In the genomic region with DNA sequence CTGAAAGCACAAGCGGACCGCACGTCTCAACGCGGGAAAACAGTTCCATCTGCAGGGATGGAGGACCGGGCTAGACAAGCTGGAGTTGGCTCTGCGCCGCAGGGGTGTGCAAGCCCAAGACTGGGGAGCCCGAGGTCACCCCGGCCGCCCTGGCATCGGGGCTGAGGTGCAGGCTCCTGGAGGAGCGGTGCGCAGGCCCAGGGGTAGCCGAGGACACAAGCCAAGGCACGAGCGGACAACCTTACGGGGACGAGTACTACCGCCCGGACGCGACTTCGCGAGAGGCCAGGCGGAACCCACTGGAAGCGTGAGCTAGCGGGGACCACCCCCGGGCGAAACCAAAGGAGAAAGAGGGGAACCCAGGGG, we compare ENCODE assay signal across 8 cellular contexts. TPM values are rescaled to one million over a fixed set of nuclear protein-coding genes. Genes with fewer than 3 reads are reported as not detected.
A peak's percentile ranks its signal among the peaks of the same experiment; 100 is the strongest.
DNase-seq lines count a peak whose midpoint lies in the region; ATAC-seq lines count a peak whose summit lies in the region.
"Not testable (repeated sequence)": the region's sequence is repeated elsewhere in the genome, so short reads cannot be mapped to it uniquely, and the experiment has no call there.

No MANE protein-coding gene starts in this region.

- not testable (repeated sequence) for H3K4me1 ChIP-seq in ACC112 (ENCODE audit: control insufficient read depth, insufficient read depth, low read length, unreplicated experiment); effector memory CD4-positive, alpha-beta T cell (ENCODE audit: control insufficient read depth, insufficient read depth, low read length, poor library complexity, severe bottlenecking)

- peak; percentile 38 for ATAC-seq in GM18867 (IDR thresholded peaks at IDR 0.05; ENCODE audit: unreplicated experiment)
- ATAC-seq in HG02852 (IDR thresholded peaks at IDR 0.05; ENCODE audit: unreplicated experiment): peak; percentile 52
- not testable (repeated sequence) for ATAC-seq in sciatic nerve

- not testable (repeated sequence) for H3K36me3 ChIP-seq in ACC112 (ENCODE audit: insufficient read depth, low read length); effector memory CD4-positive, alpha-beta T cell (ENCODE audit: control insufficient read depth, insufficient read depth, low read length)

- H3K4me3 ChIP-seq in ACC112 (ENCODE audit: low read depth, low read length): peak overlapping the region; percentile 100
- H3K4me3 ChIP-seq in effector memory CD4-positive, alpha-beta T cell (ENCODE audit: insufficient read depth, low read depth, low read length, poor library complexity, severe bottlenecking): peak overlapping the region; percentile 70

- H3K79me2 ChIP-seq in ACC112 (ENCODE audit: control insufficient read depth, insufficient read depth, low read length, unreplicated experiment): peaks cover 32% of the 10 kb centered on the region

- DNase-seq in NCI-H1436 (lab: John Stamatoyannopoulos, UW): peak; percentile 15
- DNase-seq in activated CD8-positive, alpha-beta memory T cell treated with anti-CD3 and anti-CD28 coated beads, Interleukin-2, amount 50 U/mL, for 1 hour (ENCODE audit: extremely low read depth): peak; percentile 11
- DNase-seq in effector memory CD4-positive, alpha-beta T cell: peak in 2 of 3 donors; percentile 14 to 38
- peak; percentile 32 for DNase-seq in kidney tubule cell (ENCODE audit: low spot score)
- DNase-seq in sciatic nerve (ENCODE audit: low spot score): peak; percentile 75

- intact Hi-C loops in sciatic nerve (cut with DNase I): not testable (repeated sequence)

- not testable (repeated sequence) for H3K9me3 ChIP-seq in effector memory CD4-positive, alpha-beta T cell (ENCODE audit: control insufficient read depth, low read length)

- peak overlapping the region; percentile 39 for H2AFZ ChIP-seq in ACC112 (ENCODE audit: low read length, unreplicated experiment)

- H3K27ac ChIP-seq in ACC112 (ENCODE audit: low read depth, low read length): peak overlapping the region; percentile 64; the same call in 1 of the 2 replicates
- peak overlapping the region; percentile 75 for H3K27ac ChIP-seq in effector memory CD4-positive, alpha-beta T cell (ENCODE audit: insufficient read depth, low read length, poor library complexity, severe bottlenecking)

- H3K27me3 ChIP-seq in ACC112 (ENCODE audit: insufficient read depth, low read length); effector memory CD4-positive, alpha-beta T cell (replicated peaks; ENCODE audit: control insufficient read depth, insufficient read depth, low read length, poor library complexity, severe bottlenecking): not testable (repeated sequence)

RNA-seq across cellular contexts. Expression of gene NPIPB15, which starts 8.5 kb away (rescaled TPM):
- total RNA-seq in sciatic nerve: 0.98 TPM

RNA-seq across cellular contexts. Expression of gene CLEC18B, which starts 53.7 kb away (rescaled TPM):
- total RNA-seq in sciatic nerve: 5.8 TPM

Comparison
In these comparisons a context has a peak if more than half of its experiments do, and no peak if none do; other contexts are left out.
1. DNase-seq: peak in every context shown above with its lines; median percentile 75 in sciatic nerve; 32 in kidney tubule cell; 26 in effector memory CD4-positive, alpha-beta T cell; 15 in NCI-H1436; 11 in activated CD8-positive, alpha-beta memory T cell treated with anti-CD3 and anti-CD28 coated beads, Interleukin-2, amount 50 U/mL, for 1 hour.